9 cellular contexts compared by ENCODE assay signal in genomic region chr2:63590621-63591408, GRCh38. TPM values are rescaled to one million over a fixed set of nuclear protein-coding genes. Genes with fewer than 3 reads are reported as not detected.
DNase-seq lines count a peak whose midpoint lies in the region; ATAC-seq and TF ChIP-seq lines count a peak whose summit lies in the region.
"Had no signal": no experiment of that assay in that cellular context is flagged by ENCODE, and none has a peak within 500 bp of the region (broad histone marks: within the 10 kb centered on the region; RNA-seq: fewer than 3 reads in every experiment).

No MANE protein-coding gene starts in this region.

- no peaks in the 10 kb centered on the region for H3K27me3 ChIP-seq in CD8-positive, alpha-beta memory T cell (ENCODE audit: insufficient read depth, low read length, poor library complexity, severe bottlenecking)
- H3K27me3 ChIP-seq: right lobe of liver had no signal

- TF ChIP-seq CTCF in HFFc6 (IDR thresholded peaks at IDR 0.05), result no peak
- TF ChIP-seq CTCF in activated CD8-positive, alpha-beta T cell treated with anti-CD3 and anti-CD28 coated beads for 36 hours (IDR thresholded peaks at IDR 0.05), result no peak
- no peak for TF ChIP-seq CTCF in GM10266 (IDR thresholded peaks at IDR 0.05; ENCODE audit: control insufficient read depth, insufficient read depth, low read depth, missing control alignments)

- H3K4me3 Mint-ChIP-seq in CD8-positive, alpha-beta memory T cell, result peak overlapping the region in 5 of 7 donors; percentile 48 to 97 (median 93)
- H3K4me3 Mint-ChIP-seq in HFFc6, result peak overlapping the region; percentile 30; the same call in 1 of the 2 replicates
- peak overlapping the region; percentile 89 for H3K4me3 Mint-ChIP-seq in activated CD8-positive, alpha-beta T cell treated with anti-CD3 and anti-CD28 coated beads for 36 hours

- peak overlapping the region; percentile 19 to 99 (median 86) for H3K27ac Mint-ChIP-seq in CD8-positive, alpha-beta memory T cell
- no peak overlapping the region for H3K27ac Mint-ChIP-seq in HFFc6
- peak overlapping the region; percentile 20 for H3K27ac Mint-ChIP-seq in activated CD8-positive, alpha-beta T cell treated with anti-CD3 and anti-CD28 coated beads for 36 hours

- CTCF ChIA-PET in CD8-positive, alpha-beta memory T cell (lab: Charles Lee), result interaction anchor here (0.7 to 1.1 kb wide), 2 partner anchors 9 to 1708 kb away, joined by 3 read pairs; no protein-coding TSS in a partner anchor
- CTCF ChIA-PET in activated CD8-positive, alpha-beta T cell treated with anti-CD3 and anti-CD28 coated beads for 36 hours (lab: Charles Lee), result interaction anchor here (0.9 to 1.4 kb wide), 2 partner anchors 10 to 270 kb away, joined by 3 to 9 read pairs; no protein-coding TSS in a partner anchor

- no peaks in the 10 kb centered on the region for H3K9me3 ChIP-seq in CD8-positive, alpha-beta memory T cell (ENCODE audit: low read length)
- H3K9me3 ChIP-seq: right lobe of liver had no signal

- H3K9me3 Mint-ChIP-seq in CD8-positive, alpha-beta memory T cell, result no peaks in the 10 kb centered on the region
- H3K9me3 Mint-ChIP-seq in HFFc6, result no peaks in the 10 kb centered on the region
- no peaks in the 10 kb centered on the region for H3K9me3 Mint-ChIP-seq in activated CD8-positive, alpha-beta T cell treated with anti-CD3 and anti-CD28 coated beads for 36 hours

- POLR2A ChIA-PET in CD8-positive, alpha-beta memory T cell (lab: Charles Lee), result interaction anchor here (3.2 kb wide), 1 partner anchor 251 kb away, joined by 19 read pairs; the partner anchor contains the start of gene UGP2
- POLR2A ChIA-PET in activated CD8-positive, alpha-beta T cell treated with anti-CD3 and anti-CD28 coated beads for 36 hours (lab: Charles Lee), result interaction anchor here (0.6 to 1.0 kb wide), 3 partner anchors 22 to 290 kb away, joined by 3 to 4 read pairs (median 3); no protein-coding TSS in a partner anchor

- intact Hi-C loops in activated CD8-positive, alpha-beta T cell treated with anti-CD3 and anti-CD28 coated beads for 36 hours (cut with micrococcal nuclease), result no loop called here

- H3K4me1 Mint-ChIP-seq in CD8-positive, alpha-beta memory T cell, result peaks cover 40 to 74% (median 57%) of the 10 kb centered on the region in 3 donors
- H3K4me1 Mint-ChIP-seq in HFFc6 (ENCODE audit: low read depth), result peaks cover 40% of the 10 kb centered on the region
- H3K4me1 Mint-ChIP-seq in activated CD8-positive, alpha-beta T cell treated with anti-CD3 and anti-CD28 coated beads for 36 hours (ENCODE audit: low read depth), result peaks cover 45% of the 10 kb centered on the region

- H3K36me3 Mint-ChIP-seq in CD8-positive, alpha-beta memory T cell, result peaks cover 0 to 55% (median 4%) of the 10 kb centered on the region in 3 donors
- peaks cover 20% of the 10 kb centered on the region for H3K36me3 Mint-ChIP-seq in HFFc6 (ENCODE audit: low read depth)
- peaks cover 32% of the 10 kb centered on the region for H3K36me3 Mint-ChIP-seq in activated CD8-positive, alpha-beta T cell treated with anti-CD3 and anti-CD28 coated beads for 36 hours (ENCODE audit: low read depth)

- DNase-seq in CD8-positive, alpha-beta memory T cell, result no peak
- DNase-seq in HFFc6 (no peak), medulla oblongata (ENCODE audit: extremely low spot score) (peak; percentile 23), NCI-H1930 (lab: John Stamatoyannopoulos, UW) (no peak), GM10266 (ENCODE audit: extremely low spot score) (no peak)
- no peak for DNase-seq in activated CD8-positive, alpha-beta T cell treated with anti-CD3 and anti-CD28 coated beads for 36 hours

- H3K4me1 ChIP-seq in CD8-positive, alpha-beta memory T cell (ENCODE audit: insufficient read depth, low read length), result peaks cover 13% of the 10 kb centered on the region

- peaks cover 11% of the 10 kb centered on the region for H3K36me3 ChIP-seq in CD8-positive, alpha-beta memory T cell (ENCODE audit: insufficient read depth, low read length)

- ATAC-seq in activated CD8-positive, alpha-beta T cell treated with anti-CD3 and anti-CD28 coated beads for 36 hours, result no peak
- ATAC-seq in HG02884 (IDR thresholded peaks at IDR 0.05; ENCODE audit: unreplicated experiment) (no peak), HG02973 (IDR thresholded peaks at IDR 0.05; ENCODE audit: unreplicated experiment) (no peak)

- no peak overlapping the region for H3K4me3 ChIP-seq in CD8-positive, alpha-beta memory T cell (ENCODE audit: low read length)

- no peaks in the 10 kb centered on the region for H3K27me3 Mint-ChIP-seq in CD8-positive, alpha-beta memory T cell
- no peaks in the 10 kb centered on the region; the same call in 1 of the 2 replicates for H3K27me3 Mint-ChIP-seq in HFFc6 (ENCODE audit: insufficient read depth)
- H3K27me3 Mint-ChIP-seq in activated CD8-positive, alpha-beta T cell treated with anti-CD3 and anti-CD28 coated beads for 36 hours, result no peaks in the 10 kb centered on the region

- no peak overlapping the region for H3K27ac ChIP-seq in CD8-positive, alpha-beta memory T cell (ENCODE audit: low read depth, low read length)

RNA-seq across cellular contexts. Expression of gene MDH1, which starts 2.1 kb away (rescaled TPM):
- total RNA-seq in CD8-positive, alpha-beta memory T cell, result 100 to 1,000 TPM; 182 to 191 TPM
- polyA plus RNA-seq in CD8-positive, alpha-beta memory T cell, result 241 TPM
- total RNA-seq in HFFc6 (2021; fragmentation: NEBNext Ultra II Directional; extraction: Animal tissue kit (Norgen Biotek cat#: 25700)), result 100 to 1,000 TPM; 152 to 175 (median 168) TPM
- 100 to 1,000 TPM; 241 to 246 TPM for total RNA-seq in activated CD8-positive, alpha-beta T cell treated with anti-CD3 and anti-CD28 coated beads for 36 hours

RNA-seq across cellular contexts. Expression of gene WDPCP, which starts 2.5 kb away (rescaled TPM):
- total RNA-seq in CD8-positive, alpha-beta memory T cell, result 1 to 10 TPM; 7.2 to 7.9 TPM
- 5.9 TPM for polyA plus RNA-seq in CD8-positive, alpha-beta memory T cell
- 1 to 10 TPM; 3.0 to 5.9 (median 4.6) TPM for total RNA-seq in HFFc6 (2021; fragmentation: NEBNext Ultra II Directional; extraction: Animal tissue kit (Norgen Biotek cat#: 25700))
- total RNA-seq in activated CD8-positive, alpha-beta T cell treated with anti-CD3 and anti-CD28 coated beads for 36 hours, result 1 to 10 TPM; 5.0 to 5.8 TPM

Comparison
In these comparisons a context has a peak if more than half of its experiments do, and no peak if none do; other contexts are left out.
1. H3K4me3 Mint-ChIP-seq: peak in every context shown above with its lines; median percentile 93 in CD8-positive, alpha-beta memory T cell; 89 in activated CD8-positive, alpha-beta T cell treated with anti-CD3 and anti-CD28 coated beads for 36 hours; 30 in HFFc6.